ENCODE assay signal across 30 cellular contexts in genomic region chr9:131236161-131236560, GRCh38. TPM values are rescaled to one million over a fixed set of nuclear protein-coding genes. Genes with fewer than 3 reads are reported as not detected.
DNase-seq lines count a peak whose midpoint lies in the region; ATAC-seq, FAIRE-seq and TF ChIP-seq lines count a peak whose summit lies in the region.
"Had no signal": no experiment of that assay in that cellular context is flagged by ENCODE, and none has a peak within 500 bp of the region (broad histone marks: within the 10 kb centered on the region; RNA-seq: fewer than 3 reads in every experiment).

No MANE protein-coding gene starts in this region.

- H3K4me1 ChIP-seq in left ventricle myocardium inferior (peaks cover 52% of the 10 kb centered on the region), lower lobe of right lung (peaks cover 28% of the 10 kb centered on the region)
- H3K4me1 ChIP-seq: A549 had no signal

- H3K4me1 Mint-ChIP-seq in activated T-cell treated with anti-CD3 and anti-CD28 coated beads, Interleukin-2, amount 50 U/mL, for 24 hours (ENCODE audit: low read depth) = peaks cover 59% of the 10 kb centered on the region
- H3K4me1 Mint-ChIP-seq in stimulated activated effector memory CD8-positive, alpha-beta T cell treated with anti-CD3 and anti-CD28 coated beads, Interleukin-12 subunit alpha, Interleukin-12 subunit beta, amount 100 ng/mL, for 72 hours = peaks cover 49% of the 10 kb centered on the region

- peaks cover 42% of the 10 kb centered on the region for H3K36me3 ChIP-seq in left ventricle myocardium inferior
- peaks cover 50% of the 10 kb centered on the region for H3K36me3 ChIP-seq in lower lobe of right lung

- no peak for ATAC-seq in stimulated activated effector memory CD8-positive, alpha-beta T cell treated with anti-CD3 and anti-CD28 coated beads, Interleukin-12 subunit alpha, Interleukin-12 subunit beta, amount 100 ng/mL, for 72 hours
- ATAC-seq in HG02973 (IDR thresholded peaks at IDR 0.05; ENCODE audit: unreplicated experiment) (no peak), lower lobe of right lung (no peak)
- ATAC-seq: A549; activated T-cell treated with anti-CD3 and anti-CD28 coated beads, Interleukin-2, amount 50 U/mL, for 72 hours; gastroesophageal sphincter; GM12878 had no signal

- peak overlapping the region; percentile 35 for H3K4me3 ChIP-seq in left ventricle myocardium inferior
- no peak overlapping the region for H3K4me3 ChIP-seq in lower lobe of right lung
- H3K4me3 ChIP-seq: A549, gastroesophageal sphincter, GM12878, upper lobe of left lung had no signal

- intact Hi-C loops in left ventricle myocardium inferior (cut with micrococcal nuclease) = loop anchor here (10.0 kb wide), 1 partner anchor 99 kb away; no protein-coding TSS in a partner anchor
- intact Hi-C loops in lower lobe of right lung (cut with DNase I) = no loop called here

- no peak overlapping the region for H3K4me3 Mint-ChIP-seq in activated T-cell treated with anti-CD3 and anti-CD28 coated beads, Interleukin-2, amount 50 U/mL, for 24 hours
- no peak overlapping the region for H3K4me3 Mint-ChIP-seq in stimulated activated effector memory CD8-positive, alpha-beta T cell treated with anti-CD3 and anti-CD28 coated beads, Interleukin-12 subunit alpha, Interleukin-12 subunit beta, amount 100 ng/mL, for 72 hours
- H3K4me3 Mint-ChIP-seq: activated B cell treated with CpG ODN at 0.5 μM for 24 hours; activated naive CD4-positive, alpha-beta T cell treated with anti-CD3 and anti-CD28 coated beads, Interleukin-2, amount 50 U/mL, for 24 hours had no signal

- peaks cover 46% of the 10 kb centered on the region for H3K36me3 Mint-ChIP-seq in activated T-cell treated with anti-CD3 and anti-CD28 coated beads, Interleukin-2, amount 50 U/mL, for 24 hours (ENCODE audit: low read depth)
- peaks cover 39% of the 10 kb centered on the region for H3K36me3 Mint-ChIP-seq in stimulated activated effector memory CD8-positive, alpha-beta T cell treated with anti-CD3 and anti-CD28 coated beads, Interleukin-12 subunit alpha, Interleukin-12 subunit beta, amount 100 ng/mL, for 72 hours

- DNase-seq in activated T-cell treated with anti-CD3 and anti-CD28 coated beads, Interleukin-2, amount 50 U/mL, for 24 hours = no peak
- DNase-seq in activated T-cell treated with anti-CD3 and anti-CD28 coated beads for 4 hours = no peak
- no peak for DNase-seq in RWPE1 (ENCODE audit: low spot score)
- DNase-seq in left ventricle myocardium inferior = no peak
- DNase-seq in stimulated activated effector memory CD8-positive, alpha-beta T cell treated with anti-CD3 and anti-CD28 coated beads, Interleukin-12 subunit alpha, Interleukin-12 subunit beta, amount 100 ng/mL, for 72 hours (ENCODE audit: low spot score in 2 of 2) = no peak
- no peak for DNase-seq in lower lobe of right lung
- DNase-seq in RCC 7860 (ENCODE audit: low spot score) = no peak
- DNase-seq: activated B cell treated with CpG ODN at 0.5 μM for 24 hours; activated CD8-positive, alpha-beta memory T cell treated with anti-CD3 and anti-CD28 coated beads for 24 hours; activated T-cell treated with anti-CD3 and anti-CD28 coated beads, Interleukin-2, amount 50 U/mL, for 72 hours; anterior cingulate cortex; BE2C; central memory CD4-positive, alpha-beta T cell; dermis blood vessel endothelial cell; islet precursor cell; NCI-H146; NCI-H69; small intestine; stimulated activated CD4-positive, alpha-beta T cell treated with anti-CD3 and anti-CD28 coated beads, Interleukin-2, amount 100 ng/mL, for 24 hours; substantia nigra; T1000; upper lobe of left lung had no signal

- H3K27ac ChIP-seq in RWPE1 (peak overlapping the region; percentile 4; the same call in 1 of the 2 replicates), left ventricle myocardium inferior (replicated peaks) (peak overlapping the region; percentile 93), lower lobe of right lung (no peak overlapping the region)
- H3K27ac ChIP-seq: A549, gastroesophageal sphincter, KMS-11 had no signal

- H3K9me3 ChIP-seq in left ventricle myocardium inferior (replicated peaks) = no peaks in the 10 kb centered on the region
- no peaks in the 10 kb centered on the region for H3K9me3 ChIP-seq in lower lobe of right lung
- H3K9me3 ChIP-seq: A549, BE2C, gastroesophageal sphincter, upper lobe of left lung had no signal

- peak overlapping the region; percentile 97 for H3K27ac Mint-ChIP-seq in activated T-cell treated with anti-CD3 and anti-CD28 coated beads, Interleukin-2, amount 50 U/mL, for 24 hours
- peak overlapping the region; percentile 97 for H3K27ac Mint-ChIP-seq in stimulated activated effector memory CD8-positive, alpha-beta T cell treated with anti-CD3 and anti-CD28 coated beads, Interleukin-12 subunit alpha, Interleukin-12 subunit beta, amount 100 ng/mL, for 72 hours
- H3K27ac Mint-ChIP-seq: activated B cell treated with CpG ODN at 0.5 μM for 24 hours; activated T-cell treated with anti-CD3 and anti-CD28 coated beads, Interleukin-2, amount 50 U/mL, for 72 hours had no signal

- H3K27me3 ChIP-seq in left ventricle myocardium inferior (ENCODE audit: low read depth) (no peaks in the 10 kb centered on the region), lower lobe of right lung (ENCODE audit: low read depth) (no peaks in the 10 kb centered on the region)
- H3K27me3 ChIP-seq: BE2C, gastroesophageal sphincter, upper lobe of left lung had no signal

- no peaks in the 10 kb centered on the region for H3K9me3 Mint-ChIP-seq in activated T-cell treated with anti-CD3 and anti-CD28 coated beads, Interleukin-2, amount 50 U/mL, for 24 hours
- no peaks in the 10 kb centered on the region for H3K9me3 Mint-ChIP-seq in stimulated activated effector memory CD8-positive, alpha-beta T cell treated with anti-CD3 and anti-CD28 coated beads, Interleukin-12 subunit alpha, Interleukin-12 subunit beta, amount 100 ng/mL, for 72 hours
- H3K9me3 Mint-ChIP-seq: activated B cell treated with CpG ODN at 0.5 μM for 24 hours; activated naive CD4-positive, alpha-beta T cell treated with anti-CD3 and anti-CD28 coated beads, Interleukin-2, amount 50 U/mL, for 24 hours; activated T-cell treated with anti-CD3 and anti-CD28 coated beads, Interleukin-2, amount 50 U/mL, for 72 hours had no signal

- POLR2A ChIA-PET in RWPE1 (lab: Yijun Ruan, JAX; ENCODE audit: low non-redundant PET) = no interaction called here

- TF ChIP-seq CTCF in RWPE1 (conservative IDR thresholded peaks at IDR 0.05; ENCODE audit: low read depth) = no peak
- no peak for TF ChIP-seq CTCF in left ventricle myocardium inferior (IDR thresholded peaks at IDR 0.05; ENCODE audit: borderline replicate concordance)
- no peak for TF ChIP-seq CTCF in lower lobe of right lung (IDR thresholded peaks at IDR 0.05)

- H3K27me3 Mint-ChIP-seq in activated T-cell treated with anti-CD3 and anti-CD28 coated beads, Interleukin-2, amount 50 U/mL, for 24 hours = no peaks in the 10 kb centered on the region
- H3K27me3 Mint-ChIP-seq: activated B cell treated with CpG ODN at 0.5 μM for 24 hours; activated naive CD4-positive, alpha-beta T cell treated with anti-CD3 and anti-CD28 coated beads, Interleukin-2, amount 50 U/mL, for 24 hours had no signal

- no peak for FAIRE-seq in RCC 7860 (lab: Jason Lieb, UNC)
- FAIRE-seq: A549, endometrium, GM12878, HTR-8/SVneo, small intestine had no signal

- CTCF ChIA-PET in RWPE1 (lab: Yijun Ruan, JAX) = no interaction called here

RNA-seq across cellular contexts. Expression of gene FAM78A, which starts 40.1 kb away (rescaled TPM):
- total RNA-seq in left ventricle myocardium inferior = 47.3 TPM
- 18.3 TPM for total RNA-seq in lower lobe of right lung

RNA-seq across cellular contexts. Expression of gene PLPP7, which starts 53.4 kb away (rescaled TPM):
- total RNA-seq in left ventricle myocardium inferior (120 TPM), lower lobe of right lung (1.7 TPM)

Comparison
In these comparisons a context has a peak if more than half of its experiments do, and no peak if none do; other contexts are left out.
1. RNA of gene PLPP7, which starts 53.4 kb away (total RNA-seq): 120 TPM in left ventricle myocardium inferior (single experiment); 1.7 TPM in lower lobe of right lung (single experiment); every median in the first group is over 10 times any median in the second.